Comparison of ENCODE assay signal across 27 cellular contexts in the genomic region with DNA sequence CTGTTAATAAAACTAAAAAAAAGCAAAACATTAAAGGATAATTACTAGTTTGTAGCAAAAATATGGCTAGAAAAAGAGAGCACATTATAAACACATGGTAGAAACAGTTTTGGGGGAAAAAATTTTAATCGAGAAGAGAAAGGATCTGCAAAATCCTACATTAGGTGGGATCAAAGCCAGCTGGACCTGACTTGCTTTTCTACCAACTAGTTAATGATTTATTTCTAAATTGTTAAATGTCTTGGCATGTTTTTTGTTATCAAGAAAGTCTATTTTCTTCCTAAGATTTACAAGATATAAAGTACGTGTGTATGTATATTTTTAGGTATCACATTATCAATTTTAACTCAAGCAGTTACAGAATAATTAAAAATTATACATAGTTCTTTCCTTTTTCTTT.
"Had no signal": no experiment of that assay in that cellular context is flagged by ENCODE, and none has a peak within 500 bp of the region (broad histone marks: within the 10 kb centered on the region; RNA-seq: fewer than 3 reads in every experiment).

No MANE protein-coding gene starts in this region.

- ATAC-seq: esophagus mucosa; stimulated activated naive B cell treated with anti-CD40 and anti-IgM and Interleukin-4, amounts not matched to agents 10 μg/mL and 1 μg/mL and 100 μg/mL, for 72 hours had no signal

- H3K27ac ChIP-seq: left ventricle myocardium inferior, suprapubic skin, tibial artery had no signal

- H3K4me1 ChIP-seq: tibial artery had no signal

- DNase-seq: activated CD4-positive, alpha-beta memory T cell treated with anti-CD3 and anti-CD28 coated beads, Interleukin-2, amount 10 ng/mL, durations not matched to agents 7 days and 5 days; activated CD4-positive, alpha-beta T cell treated with anti-CD3 and anti-CD28 coated beads, Interleukin-2, amount 10 ng/mL, durations not matched to agents 24 days and 14 days; activated CD4-positive, CD25-positive, alpha-beta regulatory T cell treated with anti-CD3 and anti-CD28 coated beads, Interleukin-2, amount 50 U/mL, for 72 hours; activated CD8-positive, alpha-beta memory T cell treated with anti-CD3 and anti-CD28 coated beads, Interleukin-2, amount 50 U/mL, for 48 hours; activated gamma-delta T cell; activated naive CD4-positive, alpha-beta T cell treated with anti-CD3 and anti-CD28 coated beads, Interleukin-2, amount 10 ng/mL, durations not matched to agents 7 days and 5 days; activated naive CD8-positive, alpha-beta T cell treated with anti-CD3 and anti-CD28 coated beads, Interleukin-2, amount 10 ng/mL, durations not matched to agents 7 days and 5 days; activated T-cell treated with anti-CD3 and anti-CD28 coated beads, Interleukin-2, amount 50 U/mL, for 24 hours; central memory CD4-positive, alpha-beta T cell; endodermal cell; foreskin fibroblast; hippocampal formation; left ventricle myocardium inferior; mammary epithelial cell; ovary; stimulated activated CD4-positive, alpha-beta T cell treated with anti-CD3 and anti-CD28 coated beads, Interleukin-15, amount 100 ng/mL, for 24 hours; stimulated activated CD4-positive, alpha-beta T cell treated with anti-CD3 and anti-CD28 coated beads, Interleukin-2, amount 100 ng/mL, for 24 hours; stimulated activated naive B cell treated with anti-CD40 and anti-IgM and Interleukin-4, amounts not matched to agents 10 μg/mL and 1 μg/mL and 100 μg/mL, for 72 hours; stomach; SW 1271; T-helper 9 cell; tibial artery had no signal

- H3K36me3 ChIP-seq: left ventricle myocardium inferior, ovary, prostate gland, tibial artery had no signal

- FAIRE-seq: astrocyte, TTC549 had no signal

- H3K27me3 ChIP-seq: ovary, stomach, suprapubic skin, tibial artery had no signal

- H3K9me3 ChIP-seq: left ventricle myocardium inferior, ovary, prostate gland, stomach, suprapubic skin, tibial artery had no signal

- H3K4me3 ChIP-seq: left ventricle myocardium inferior, ovary, prostate gland, stomach, suprapubic skin, tibial artery had no signal
